1 cellular context compared by ENCODE assay signal in genomic region chr11:114260483-114260882, GRCh38.
TF ChIP-seq lines count a peak whose summit lies in the region.

No MANE protein-coding gene starts in this region.

TF ChIP-seq in HepG2, 621 proteins besides CTCF, POLR2A, EP300 and RAD21:
- TF ChIP-seq NCOA1 (CRISPR knock-in tag; IDR thresholded peaks at IDR 0.05) (no peak), ZNF615 (CRISPR knock-in tag; IDR thresholded peaks at IDR 0.05; ENCODE audit: borderline replicate concordance) (no peak), FOXA1 (IDR thresholded peaks at IDR 0.05) (no peak), FOXA1 (CRISPR knock-in tag; IDR thresholded peaks at IDR 0.05) (no peak), ZNF350 (CRISPR knock-in tag; IDR thresholded peaks at IDR 0.05; ENCODE audit: borderline replicate concordance, low read depth) (no peak), ZNF766 (CRISPR knock-in tag; IDR thresholded peaks at IDR 0.05; ENCODE audit: borderline replicate concordance) (no peak), MTF1 (CRISPR knock-in tag; IDR thresholded peaks at IDR 0.05) (no peak), GABPA (IDR thresholded peaks at IDR 0.05; ENCODE audit: low read depth, low read length) (no peak), GABPA (CRISPR knock-in tag; IDR thresholded peaks at IDR 0.05; ENCODE audit: low read depth) (no peak), MYNN (CRISPR knock-in tag; IDR thresholded peaks at IDR 0.05; ENCODE audit: low read depth) (no peak), ZNF225 (CRISPR knock-in tag; IDR thresholded peaks at IDR 0.05) (no peak), MAFG (CRISPR knock-in tag; IDR thresholded peaks at IDR 0.05) (no peak), NR2F2 (IDR thresholded peaks at IDR 0.05; ENCODE audit: borderline replicate concordance, low read depth) (no peak), IKZF5 (CRISPR knock-in tag; IDR thresholded peaks at IDR 0.05) (no peak)
TF ChIP-seq in HepG2: peak in this region for 0.
